17 cellular contexts compared by ENCODE assay signal in the genomic region with DNA sequence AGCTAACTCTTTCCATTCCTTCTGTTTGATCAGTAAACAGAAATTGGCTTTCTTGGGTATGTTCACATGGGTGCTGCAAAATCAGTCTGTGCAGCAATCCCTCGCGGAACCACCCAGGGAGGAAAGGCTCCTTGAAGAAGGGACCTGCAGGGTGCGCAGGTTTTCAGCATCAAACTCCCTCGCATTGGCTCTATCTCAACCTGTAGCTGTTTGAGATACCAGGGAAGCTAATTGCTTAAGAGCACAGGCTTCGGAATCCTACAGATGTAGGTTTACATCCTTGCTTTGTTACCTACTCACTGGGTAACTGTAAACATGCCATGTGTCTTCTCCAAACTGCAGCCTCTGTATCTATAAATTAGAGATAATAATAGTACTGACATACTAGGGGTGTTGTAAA. TPM values are rescaled to one million over a fixed set of nuclear protein-coding genes. Genes with fewer than 3 reads are reported as not detected.
DNase-seq lines count a peak whose midpoint lies in the region; ATAC-seq, FAIRE-seq and TF ChIP-seq lines count a peak whose summit lies in the region.
"Had no signal": no experiment of that assay in that cellular context is flagged by ENCODE, and none has a peak within 500 bp of the region (broad histone marks: within the 10 kb centered on the region; RNA-seq: fewer than 3 reads in every experiment).

No MANE protein-coding gene starts in this region.

- H3K27ac ChIP-seq in A549 (peak overlapping the region; percentile 13; a peak in 1 of 6 replicates), HEK293 (ENCODE audit: extremely low read depth, low read depth, low read length) (no peak overlapping the region)

- H3K4me2 ChIP-seq in A549, result no peak overlapping the region

- H3K4me3 ChIP-seq in A549 (no peak overlapping the region), HEK293 (ENCODE audit: low read depth, low read length) (no peak overlapping the region)
- H3K4me3 ChIP-seq: HAP-1 had no signal

- CTCF ChIA-PET in A549 (lab: Yijun Ruan, JAX), result interaction anchor here (0.5 kb wide), 1 partner anchor 19 kb away, joined by 3 read pairs; no protein-coding TSS in a partner anchor
- CTCF ChIA-PET in HEK293 (lab: Yijun Ruan, JAX), result interaction anchor here (0.6 to 1.3 kb wide), 2 partner anchors 13 to 218 kb away, joined by 3 to 5 read pairs; no protein-coding TSS in a partner anchor

- no peak for ATAC-seq in A549

- FAIRE-seq in A549 (lab: Jason Lieb, UNC), result no peak
- FAIRE-seq: GM12891, GM18507, H54 had no signal

- no peak for TF ChIP-seq POLR2A in A549 (IDR thresholded peaks at IDR 0.05; ENCODE audit: low read length)

- POLR2A ChIA-PET in A549 (lab: Yijun Ruan, JAX) (no interaction called here), HEK293 (lab: Yijun Ruan, JAX) (no interaction called here)

- TF ChIP-seq RAD21 in A549 (conservative IDR thresholded peaks at IDR 0.05 in 1 of 2, IDR thresholded peaks at IDR 0.05 in 1 of 2), result no peak

- no peak for TF ChIP-seq CTCF in A549 (IDR thresholded peaks at IDR 0.05)
- TF ChIP-seq CTCF in HEK293 (tag by site-specific recombination; IDR thresholded peaks at IDR 0.05), result no peak

- H3K4me1 ChIP-seq in A549 (peaks cover 33% of the 10 kb centered on the region), HEK293 (ENCODE audit: control insufficient read depth, insufficient read depth, low read length) (no peaks in the 10 kb centered on the region)
- H3K4me1 ChIP-seq: Caco-2, HAP-1 had no signal

- H3K9me3 ChIP-seq in A549 (no peaks in the 10 kb centered on the region), HEK293 (ENCODE audit: control insufficient read depth, insufficient read depth, low read depth, low read length) (no peaks in the 10 kb centered on the region)
- H3K9me3 ChIP-seq: Caco-2, HAP-1 had no signal

- DNase-seq in NCI-H2227 (lab: John Stamatoyannopoulos, UW; ENCODE audit: unreplicated experiment), result peak; percentile 62
- no peak for DNase-seq in NCI-H2227 treated with DMSO at 0.1 percent for 48 hours (lab: John Stamatoyannopoulos, UW)
- DNase-seq in A549 (ENCODE audit: low read depth in 1 of 2, low spot score in 1 of 2), result no peak
- DNase-seq in activated naive CD4-positive, alpha-beta T cell treated with Interleukin-2 at 50 U/mL for 16 hours, result no peak
- DNase-seq in DMS114 treated with DMSO at 0.1 percent for 48 hours (lab: John Stamatoyannopoulos, UW; ENCODE audit: unreplicated experiment), result no peak
- DNase-seq: 8988T; C1 segment of cervical spinal cord; Caco-2; CD4-positive, alpha-beta memory T cell; EL; GDM1; GOT3 had no signal

- WGBS in A549 (ENCODE audit: missing lambda C conversion rate), result 78% methylated on average over 5 of the region's 5 CpGs

- no peak for TF ChIP-seq EP300 in A549 (IDR thresholded peaks at IDR 0.05)

- peaks cover 0 to 9% of the 10 kb centered on the region in 2 experiments for H3K36me3 ChIP-seq in HEK293 (ENCODE audit: control insufficient read depth in 2 of 2, insufficient read depth in 1 of 2, low read length in 2 of 2)
- H3K36me3 ChIP-seq: HAP-1 had no signal

TF ChIP-seq in A549, 52 proteins besides CTCF, POLR2A, EP300 and RAD21:
- TF ChIP-seq GATA3 (IDR thresholded peaks at IDR 0.05; ENCODE audit: borderline replicate concordance) (no peak), FOSL2 (IDR thresholded peaks at IDR 0.05) (no peak), FOSL2 (CRISPR knock-in tag; IDR thresholded peaks at IDR 0.05) (no peak), HOXB13 (CRISPR knock-in tag; IDR thresholded peaks at IDR 0.05; ENCODE audit: low read depth) (no peak), HOXB5 (CRISPR knock-in tag; IDR thresholded peaks at IDR 0.05) (no peak), HMGXB4 (CRISPR knock-in tag; IDR thresholded peaks at IDR 0.05; ENCODE audit: borderline replicate concordance) (no peak), ELK1 (IDR thresholded peaks at IDR 0.05; ENCODE audit: low read depth, low read length) (no peak), RNF2 (IDR thresholded peaks at IDR 0.05; ENCODE audit: borderline replicate concordance, low read depth) (no peak), NPAS2 (CRISPR knock-in tag; IDR thresholded peaks at IDR 0.05; ENCODE audit: borderline replicate concordance) (no peak), HDAC2 (IDR thresholded peaks at IDR 0.05) (no peak), MAZ (IDR thresholded peaks at IDR 0.05; ENCODE audit: borderline replicate concordance, low read depth, low read length) (no peak), CHD2 (IDR thresholded peaks at IDR 0.05; ENCODE audit: low read length, partially characterized antibody) (no peak), SMC3 (IDR thresholded peaks at IDR 0.05) (no peak), CEBPB (IDR thresholded peaks at IDR 0.05) (no peak), JUN (IDR thresholded peaks at IDR 0.05) (no peak)

TF ChIP-seq in HEK293, 187 proteins besides CTCF, POLR2A, EP300 and RAD21:
- TF ChIP-seq ZNF16 (tag by site-specific recombination; IDR thresholded peaks at IDR 0.05; ENCODE audit: low read depth), result no peak
- 0 out of 2 replicates have a peak, but pooled peaks have one; percentile 10 for TF ChIP-seq SP7 (tag by site-specific recombination; IDR thresholded peaks at IDR 0.05)

RNA-seq across cellular contexts. Expression of gene LAMA3, which starts 43.2 kb away (rescaled TPM):
- polyA plus RNA-seq in A549 (2011; rRNA removed) (31.0 and 40.1 TPM in 2 replicates), A549 (2017; fragmentation: RNase III; extraction: RNeasy Plus Mini Kit Qiagen cat#74134 plus additional on column Dnase treatment) (18.2 to 24.1 TPM (median 19.4 TPM) in 3 replicates)
- 9.6 and 11.6 TPM in 2 replicates for polyA plus RNA-seq in A549 (2012; cell fraction: cytosol; rRNA removed)
- 26.8 and 38.7 TPM in 2 replicates for polyA plus RNA-seq in A549 (2012; cell fraction: nucleus; rRNA removed)
- polyA minus RNA-seq in A549 (2011; rRNA and poly(A)+ RNA removed), result 41.6 and 42.2 TPM in 2 replicates
- polyA plus RNA-seq: CD4-positive, alpha-beta memory T cell had no signal
